Comparison of ENCODE assay signal across 25 cellular contexts in genomic region chr7:132081686-132082085, GRCh38.
"Had no signal": no experiment of that assay in that cellular context is flagged by ENCODE, and none has a peak within 500 bp of the region (broad histone marks: within the 10 kb centered on the region; RNA-seq: fewer than 3 reads in every experiment).

No MANE protein-coding gene starts in this region.

- H3K9me3 Mint-ChIP-seq: activated B cell treated with CpG ODN at 0.5 μM for 24 hours; activated CD8-positive, alpha-beta T cell treated with anti-CD3 and anti-CD28 coated beads for 36 hours; activated T-cell treated with anti-CD3 and anti-CD28 coated beads, Interleukin-2, amount 50 U/mL, for 4 hours; activated T-helper 17 cell treated with anti-CD3 and anti-CD28 coated beads, Interleukin-2, amount 50 U/mL, for 72 hours; effector memory CD8-positive, alpha-beta T cell; nephron progenitor cell; stimulated activated memory B cell treated with anti-CD40 and anti-IgM and Interleukin-4, amounts not matched to agents 10 μg/mL and 1 μg/mL and 100 μg/mL, for 72 hours had no signal

- H3K27me3 ChIP-seq: pancreas had no signal

- H3K36me3 ChIP-seq: left ventricle myocardium inferior, pancreas, prostate gland had no signal

- H3K4me1 Mint-ChIP-seq: activated B cell treated with CpG ODN at 0.5 μM for 24 hours; activated T-helper 17 cell treated with anti-CD3 and anti-CD28 coated beads, Interleukin-2, amount 50 U/mL, for 72 hours; stimulated activated memory B cell treated with anti-CD40 and anti-IgM and Interleukin-4, amounts not matched to agents 10 μg/mL and 1 μg/mL and 100 μg/mL, for 72 hours had no signal

- H3K27ac ChIP-seq: left ventricle myocardium inferior, pancreas, prostate gland had no signal

- H3K9me3 ChIP-seq: left ventricle myocardium inferior, pancreas, prostate gland had no signal

- H3K4me1 ChIP-seq: pancreas, prostate gland had no signal

- DNase-seq: activated B cell treated with CpG ODN at 0.5 μM for 24 hours; activated CD4-positive, alpha-beta T cell treated with anti-CD3 and anti-CD28 coated beads, Interleukin-2, amount 50 U/mL, for 1 hour; activated CD8-positive, alpha-beta T cell treated with anti-CD3 and anti-CD28 coated beads for 36 hours; activated gamma-delta T cell treated with Interleukin-2 at 50 U/mL for 16 hours; activated naive CD4-positive, alpha-beta T cell treated with anti-CD3 and anti-CD28 coated beads, Interleukin-2, amount 50 U/mL, for 16 hours; activated T-cell treated with anti-CD3 and anti-CD28 coated beads, Interleukin-2, amount 50 U/mL, for 4 hours; amygdala; caudate nucleus; cortex of kidney; effector memory CD8-positive, alpha-beta T cell; foreskin melanocyte; islet precursor cell; left ventricle myocardium inferior; nephron progenitor cell; pancreas; retina; stimulated activated CD4-positive, alpha-beta T cell treated with anti-CD3 and anti-CD28 coated beads, Interleukin-1b, Interleukin-23, amount 100 ng/mL, for 48 hours; stimulated activated CD4-positive, alpha-beta T cell treated with anti-CD3 and anti-CD28 coated beads, Interleukin-4, amount 100 ng/mL, for 4 hours; stimulated activated CD8-positive, alpha-beta memory T cell treated with anti-CD3 and anti-CD28 coated beads, Interleukin-4, amount 100 ng/mL, for 48 hours; T-helper 2 cell; trophoblast cell had no signal

- H3K4me3 Mint-ChIP-seq: activated B cell treated with CpG ODN at 0.5 μM for 24 hours; activated CD8-positive, alpha-beta T cell treated with anti-CD3 and anti-CD28 coated beads for 36 hours; activated T-cell treated with anti-CD3 and anti-CD28 coated beads, Interleukin-2, amount 50 U/mL, for 4 hours; activated T-helper 17 cell treated with anti-CD3 and anti-CD28 coated beads, Interleukin-2, amount 50 U/mL, for 72 hours; effector memory CD8-positive, alpha-beta T cell; nephron progenitor cell; stimulated activated memory B cell treated with anti-CD40 and anti-IgM and Interleukin-4, amounts not matched to agents 10 μg/mL and 1 μg/mL and 100 μg/mL, for 72 hours had no signal

- H3K4me3 ChIP-seq: left ventricle myocardium inferior, lung, pancreas, prostate gland had no signal

- H3K27ac Mint-ChIP-seq: activated B cell treated with CpG ODN at 0.5 μM for 24 hours; activated CD8-positive, alpha-beta T cell treated with anti-CD3 and anti-CD28 coated beads for 36 hours; activated T-helper 17 cell treated with anti-CD3 and anti-CD28 coated beads, Interleukin-2, amount 50 U/mL, for 72 hours; effector memory CD8-positive, alpha-beta T cell; nephron progenitor cell; stimulated activated memory B cell treated with anti-CD40 and anti-IgM and Interleukin-4, amounts not matched to agents 10 μg/mL and 1 μg/mL and 100 μg/mL, for 72 hours had no signal

- H3K36me3 Mint-ChIP-seq: stimulated activated memory B cell treated with anti-CD40 and anti-IgM and Interleukin-4, amounts not matched to agents 10 μg/mL and 1 μg/mL and 100 μg/mL, for 72 hours had no signal
